Comparison of ENCODE assay signal across 9 cellular contexts in the genomic region with DNA sequence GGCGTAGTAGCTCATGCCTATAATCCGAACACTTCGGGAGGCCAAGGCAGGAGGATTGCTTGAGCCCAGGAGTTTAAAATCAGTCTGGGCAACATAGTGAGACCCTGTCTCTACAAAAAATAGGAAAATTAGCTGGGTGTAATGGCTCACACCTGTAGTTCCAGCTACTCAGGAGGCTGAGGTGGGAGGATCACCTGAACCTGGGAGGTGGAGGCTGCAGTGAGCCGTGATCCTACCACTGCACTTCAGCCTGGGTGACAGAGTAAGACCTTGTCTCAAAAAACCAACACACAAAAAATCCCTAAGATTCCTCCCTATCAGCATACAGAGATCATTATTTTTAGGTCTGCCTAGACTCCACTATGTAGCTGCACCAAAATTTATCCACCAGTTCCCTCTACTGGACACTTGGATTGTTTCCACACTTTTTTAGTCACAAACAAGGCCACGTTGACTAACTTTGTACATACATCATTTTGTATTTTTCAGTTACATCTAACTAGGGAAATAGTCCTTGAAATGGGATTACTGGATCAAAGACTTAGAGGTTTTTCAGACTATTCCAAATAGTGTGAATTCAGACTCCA. TPM values are rescaled to one million over a fixed set of nuclear protein-coding genes. Genes with fewer than 3 reads are reported as not detected.
DNase-seq lines count a peak whose midpoint lies in the region; ATAC-seq, FAIRE-seq and TF ChIP-seq lines count a peak whose summit lies in the region.
"Had no signal": no experiment of that assay in that cellular context is flagged by ENCODE, and none has a peak within 500 bp of the region (broad histone marks: within the 10 kb centered on the region; RNA-seq: fewer than 3 reads in every experiment).

No MANE protein-coding gene starts in this region.

- in situ Hi-C loops in SK-MEL-5 (cut with HindIII; ENCODE audit: low pct_unique_long_range_greater_than_20kb, low sequenced_read_pairs), result no loop called here

- DNase-seq in SK-MEL-5 (ENCODE audit: low read depth, low spot score), result peak; percentile 67
- DNase-seq in fibroblast of pulmonary artery (ENCODE audit: low read depth), result peak; percentile 80
- no peak for DNase-seq in caudate nucleus (lab: John Stamatoyannopoulos, UW)
- DNase-seq in stimulated activated naive CD4-positive, alpha-beta T cell treated with Interleukin-2 at 50 U/mL for 16 hours (lab: John Stamatoyannopoulos, UW), result no peak
- DNase-seq: activated naive CD8-positive, alpha-beta T cell treated with anti-CD3 and anti-CD28 coated beads, Interleukin-2, amount 10 ng/mL, durations not matched to agents 7 days and 5 days had no signal

- FAIRE-seq in G401.6 (lab: Jason Lieb, UNC), result peak; percentile 92

- ATAC-seq in HG02571 (IDR thresholded peaks at IDR 0.05; ENCODE audit: unreplicated experiment) (no peak), GM21515 (IDR thresholded peaks at IDR 0.05; ENCODE audit: unreplicated experiment) (no peak)

- peaks cover 6% of the 10 kb centered on the region for H3K36me3 ChIP-seq in ACC112 (ENCODE audit: insufficient read depth, low read length)

- H3K4me3 ChIP-seq in ACC112 (ENCODE audit: low read depth, low read length) (no peak overlapping the region), fibroblast of pulmonary artery (replicated peaks; ENCODE audit: low read depth, low read length) (no peak overlapping the region)

- TF ChIP-seq CTCF in fibroblast of pulmonary artery (IDR thresholded peaks at IDR 0.05; ENCODE audit: low read length, missing control alignments), result peak; percentile 45

- H3K27ac ChIP-seq in ACC112 (ENCODE audit: low read depth, low read length) (0 out of 2 replicates have a peak overlapping the region, but pooled peaks have one; percentile 16), caudate nucleus (ENCODE audit: low read depth, low read length) (no peak overlapping the region)

- no peaks in the 10 kb centered on the region for H3K27me3 ChIP-seq in ACC112 (ENCODE audit: insufficient read depth, low read length)

- peaks cover 4% of the 10 kb centered on the region for H3K79me2 ChIP-seq in ACC112 (ENCODE audit: control insufficient read depth, insufficient read depth, low read length, unreplicated experiment)

- no peak overlapping the region for H2AFZ ChIP-seq in ACC112 (ENCODE audit: low read length, unreplicated experiment)

- H3K4me1 ChIP-seq in ACC112 (ENCODE audit: control insufficient read depth, insufficient read depth, low read length, unreplicated experiment), result peaks cover 5% of the 10 kb centered on the region

RNA-seq across cellular contexts. Expression of gene PHF1, which starts 3.6 kb away (rescaled TPM):
- 19.8 and 20.6 TPM in 2 replicates for total RNA-seq in SK-MEL-5 (2014; rRNA removed; shearing (Covaris generic))
- 26.3 and 29.4 TPM in 2 replicates for polyA plus RNA-seq in SK-MEL-5 (2015; cell fraction: cytosol; rRNA removed)
- 197 and 235 TPM in 2 replicates for polyA plus RNA-seq in SK-MEL-5 (2015; cell fraction: nucleus; rRNA removed)

RNA-seq across cellular contexts. Expression of gene CUTA, which starts 10.7 kb away (rescaled TPM):
- 129 and 130 TPM in 2 replicates for total RNA-seq in SK-MEL-5 (2014; rRNA removed; shearing (Covaris generic))
- 134 and 204 TPM in 2 replicates for polyA plus RNA-seq in SK-MEL-5 (2015; cell fraction: cytosol; rRNA removed)
- 68.4 and 94.0 TPM in 2 replicates for polyA plus RNA-seq in SK-MEL-5 (2015; cell fraction: nucleus; rRNA removed)

RNA-seq across cellular contexts. Expression of gene SYNGAP1, which starts 12.6 kb away (rescaled TPM):
- total RNA-seq in SK-MEL-5 (2014; rRNA removed; shearing (Covaris generic)), result 0.64 and 0.85 TPM in 2 replicates
- 3.6 and 6.2 TPM in 2 replicates for polyA plus RNA-seq in SK-MEL-5 (2015; cell fraction: cytosol; rRNA removed)
- polyA plus RNA-seq in SK-MEL-5 (2015; cell fraction: nucleus; rRNA removed), result 21.3 and 23.1 TPM in 2 replicates

RNA-seq across cellular contexts. Expression of gene KIFC1, which starts 15.6 kb away (rescaled TPM):
- total RNA-seq in SK-MEL-5 (2014; rRNA removed; shearing (Covaris generic)), result 21.8 and 23.9 TPM in 2 replicates
- polyA plus RNA-seq in SK-MEL-5 (2015; cell fraction: cytosol; rRNA removed), result 37.9 and 44.6 TPM in 2 replicates
- 39.7 and 64.4 TPM in 2 replicates for polyA plus RNA-seq in SK-MEL-5 (2015; cell fraction: nucleus; rRNA removed)

RNA-seq across cellular contexts. Expression of gene ZBTB9, which starts 47.2 kb away (rescaled TPM):
- 7.2 and 7.7 TPM in 2 replicates for total RNA-seq in SK-MEL-5 (2014; rRNA removed; shearing (Covaris generic))
- 10.1 and 12.2 TPM in 2 replicates for polyA plus RNA-seq in SK-MEL-5 (2015; cell fraction: cytosol; rRNA removed)
- polyA plus RNA-seq in SK-MEL-5 (2015; cell fraction: nucleus; rRNA removed), result 4.1 and 6.3 TPM in 2 replicates

Comparison
In these comparisons a context has a peak if more than half of its experiments do, and no peak if none do; other contexts are left out.
1. DNase-seq: peak in SK-MEL-5 (single experiment) and fibroblast of pulmonary artery (single experiment); none in caudate nucleus (0 of 61) and stimulated activated naive CD4-positive, alpha-beta T cell treated with Interleukin-2 at 50 U/mL for 16 hours (single experiment).